7 cellular contexts compared by ENCODE assay signal in the genomic region with DNA sequence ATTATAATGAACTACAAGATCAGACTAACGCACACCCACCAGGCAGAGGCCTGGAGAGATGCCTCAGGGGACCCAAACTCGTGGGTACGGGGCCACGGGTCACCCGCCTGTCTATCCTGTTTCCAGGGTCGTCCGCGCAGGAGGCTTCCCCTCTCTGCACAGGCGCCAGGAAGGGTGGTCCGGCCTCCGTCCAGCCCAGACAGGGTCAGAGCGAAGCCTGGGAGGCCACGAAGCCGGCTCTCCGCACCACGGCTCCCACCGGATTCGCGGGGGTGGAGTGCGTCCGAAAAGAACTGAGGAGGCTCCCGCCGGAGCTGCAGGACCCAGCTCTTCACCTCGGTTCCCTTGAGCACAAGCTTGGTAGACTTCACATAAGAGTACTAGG.
DNase-seq lines count a peak whose midpoint lies in the region; ATAC-seq and TF ChIP-seq lines count a peak whose summit lies in the region.
"Not testable (repeated sequence)": the region's sequence is repeated elsewhere in the genome, so short reads cannot be mapped to it uniquely, and the experiment has no call there.

No MANE protein-coding gene starts in this region.

- not testable (repeated sequence) for H3K9me3 ChIP-seq in mononuclear cell (ENCODE audit: low read depth, low read length)

- H3K4me1 Mint-ChIP-seq in activated naive CD4-positive, alpha-beta T cell treated with anti-CD3 and anti-CD28 coated beads for 36 hours (ENCODE audit: low read depth); stimulated activated naive B cell treated with anti-CD40 and anti-IgM and Interleukin-4, amounts not matched to agents 10 μg/mL and 1 μg/mL and 100 μg/mL, for 72 hours: not testable (repeated sequence)

- not testable (repeated sequence) for ATAC-seq in Right ventricle myocardium superior (ENCODE audit: poor library complexity); stimulated activated naive B cell treated with anti-CD40 and anti-IgM and Interleukin-4, amounts not matched to agents 10 μg/mL and 1 μg/mL and 100 μg/mL, for 72 hours (replicated peaks)

- H3K27ac Mint-ChIP-seq in activated naive CD4-positive, alpha-beta T cell treated with anti-CD3 and anti-CD28 coated beads for 36 hours; stimulated activated naive B cell treated with anti-CD40 and anti-IgM and Interleukin-4, amounts not matched to agents 10 μg/mL and 1 μg/mL and 100 μg/mL, for 72 hours: not testable (repeated sequence)

- H3K4me1 ChIP-seq in mononuclear cell (ENCODE audit: insufficient read depth, low read length): not testable (repeated sequence)

- not testable (repeated sequence) for H3K36me3 Mint-ChIP-seq in activated naive CD4-positive, alpha-beta T cell treated with anti-CD3 and anti-CD28 coated beads for 36 hours (ENCODE audit: low read depth); stimulated activated naive B cell treated with anti-CD40 and anti-IgM and Interleukin-4, amounts not matched to agents 10 μg/mL and 1 μg/mL and 100 μg/mL, for 72 hours

- peaks cover 11% of the 10 kb centered on the region for H3K9me3 Mint-ChIP-seq in activated naive CD4-positive, alpha-beta T cell treated with anti-CD3 and anti-CD28 coated beads for 36 hours
- peaks cover 14 to 17% of the 10 kb centered on the region in 2 donors for H3K9me3 Mint-ChIP-seq in stimulated activated naive B cell treated with anti-CD40 and anti-IgM and Interleukin-4, amounts not matched to agents 10 μg/mL and 1 μg/mL and 100 μg/mL, for 72 hours

- TF ChIP-seq CTCF in GM12865 (IDR thresholded peaks at IDR 0.05; ENCODE audit: insufficient read depth, low read depth, low read length, missing control alignments); choroid plexus epithelial cell (conservative IDR thresholded peaks at IDR 0.05; ENCODE audit: low read depth, low read length): not testable (repeated sequence)

- H3K27me3 ChIP-seq in mononuclear cell (ENCODE audit: insufficient read depth, low read length): not testable (repeated sequence)

- H3K4me3 Mint-ChIP-seq in activated naive CD4-positive, alpha-beta T cell treated with anti-CD3 and anti-CD28 coated beads for 36 hours: peak overlapping the region; percentile 41
- H3K4me3 Mint-ChIP-seq in stimulated activated naive B cell treated with anti-CD40 and anti-IgM and Interleukin-4, amounts not matched to agents 10 μg/mL and 1 μg/mL and 100 μg/mL, for 72 hours: peak overlapping the region; percentile 32 to 71

- H3K27me3 Mint-ChIP-seq in activated naive CD4-positive, alpha-beta T cell treated with anti-CD3 and anti-CD28 coated beads for 36 hours (ENCODE audit: low read depth); stimulated activated naive B cell treated with anti-CD40 and anti-IgM and Interleukin-4, amounts not matched to agents 10 μg/mL and 1 μg/mL and 100 μg/mL, for 72 hours: not testable (repeated sequence)

- intact Hi-C loops in activated naive CD4-positive, alpha-beta T cell treated with anti-CD3 and anti-CD28 coated beads for 36 hours (cut with micrococcal nuclease); Right ventricle myocardium superior (cut with DNase I): not testable (repeated sequence)

- CTCF ChIA-PET in activated naive CD4-positive, alpha-beta T cell treated with anti-CD3 and anti-CD28 coated beads for 36 hours (lab: Charles Lee): not testable (repeated sequence)

- peak; percentile 5 for DNase-seq in GM12865 (ENCODE audit: low read depth)
- DNase-seq in SK-N-DZ (ENCODE audit: low spot score): peak; percentile 14
- DNase-seq in activated naive CD4-positive, alpha-beta T cell treated with anti-CD3 and anti-CD28 coated beads for 36 hours; choroid plexus epithelial cell (ENCODE audit: low read depth); stimulated activated naive B cell treated with anti-CD40 and anti-IgM and Interleukin-4, amounts not matched to agents 10 μg/mL and 1 μg/mL and 100 μg/mL, for 72 hours: not testable (repeated sequence)
- peak; percentile 41 for DNase-seq in Right ventricle myocardium superior

- H3K4me3 ChIP-seq in GM12865 (ENCODE audit: low read depth, low read length): peak overlapping the region; percentile 60
- peak overlapping the region; percentile 49 for H3K4me3 ChIP-seq in choroid plexus epithelial cell (ENCODE audit: low read depth, low read length)
- H3K4me3 ChIP-seq in mononuclear cell (ENCODE audit: low read length): peak overlapping the region; percentile 23
